ENCODE assay signal across 28 cellular contexts in the genomic region with DNA sequence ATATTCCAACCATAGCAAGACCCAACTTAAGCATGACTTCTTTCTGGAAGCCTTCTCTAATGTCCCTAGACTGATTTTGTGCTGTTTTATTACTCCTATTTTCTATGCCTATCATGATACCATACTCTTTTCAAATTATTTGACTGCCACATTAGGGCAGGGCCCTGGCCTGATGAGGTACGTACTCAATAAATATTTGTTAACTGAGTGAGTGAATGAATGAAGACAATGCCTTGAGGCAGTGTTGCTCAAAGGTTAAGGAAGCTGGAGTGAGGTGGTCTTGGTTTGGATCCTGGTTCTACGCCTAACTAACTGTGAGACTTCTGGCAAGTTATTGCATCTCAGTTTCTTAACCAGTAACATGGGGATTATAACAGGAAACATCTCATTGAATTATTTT.
"Had no signal": no experiment of that assay in that cellular context is flagged by ENCODE, and none has a peak within 500 bp of the region (broad histone marks: within the 10 kb centered on the region; RNA-seq: fewer than 3 reads in every experiment).

No MANE protein-coding gene starts in this region.

- H2AFZ ChIP-seq: neural progenitor cell, parathyroid adenoma had no signal

- H3K4me1 ChIP-seq: colonic mucosa, neural progenitor cell, parathyroid adenoma had no signal

- H3K9me3 Mint-ChIP-seq: dendritic cell treated with granulocyte-macrophage colony-stimulating factor and Interleukin-4, amounts not matched to agents 40 ng/mL and 50 ng/mL, for 4 days; neural progenitor cell had no signal

- H3K4me2 ChIP-seq: neural progenitor cell had no signal

- H3K27me3 Mint-ChIP-seq: stimulated activated naive CD8-positive, alpha-beta T cell treated with anti-CD3 and anti-CD28 coated beads, Interleukin-15, amount 100 ng/mL, for 72 hours; type B pancreatic cell had no signal

- H3K4me1 Mint-ChIP-seq: endodermal cell; naive thymus-derived CD4-positive, alpha-beta T cell; nephron; neural progenitor cell had no signal

- H3K36me3 Mint-ChIP-seq: neural progenitor cell, type B pancreatic cell had no signal

- H3K36me3 ChIP-seq: colonic mucosa, esophagus squamous epithelium, neural progenitor cell, right lobe of liver, suprapubic skin had no signal

- H3K27me3 ChIP-seq: colonic mucosa, esophagus squamous epithelium, neural progenitor cell, right lobe of liver, suprapubic skin had no signal

- H3K27ac ChIP-seq: colonic mucosa, neural progenitor cell, parathyroid adenoma, right lobe of liver had no signal

- H3K27ac Mint-ChIP-seq: dendritic cell treated with granulocyte-macrophage colony-stimulating factor and Interleukin-4, amounts not matched to agents 40 ng/mL and 50 ng/mL, for 4 days; endodermal cell; naive thymus-derived CD4-positive, alpha-beta T cell; nephron; neural progenitor cell; progenitor cell of endocrine pancreas had no signal

- FAIRE-seq: frontal cortex, kidney, small intestine had no signal

- H3K9ac ChIP-seq: neural progenitor cell, parathyroid adenoma had no signal

- H3K79me2 ChIP-seq: parathyroid adenoma had no signal

- ATAC-seq: left lobe of liver; naive thymus-derived CD4-positive, alpha-beta T cell; right lobe of liver; stimulated activated naive CD8-positive, alpha-beta T cell treated with anti-CD3 and anti-CD28 coated beads, Interleukin-15, amount 100 ng/mL, for 72 hours had no signal

- H3K4me3 ChIP-seq: colonic mucosa, esophagus squamous epithelium, lung, neural progenitor cell, right lobe of liver, suprapubic skin had no signal

- H3K4me3 Mint-ChIP-seq: dendritic cell treated with granulocyte-macrophage colony-stimulating factor and Interleukin-4, amounts not matched to agents 40 ng/mL and 50 ng/mL, for 4 days; endodermal cell; naive thymus-derived CD4-positive, alpha-beta T cell; nephron; neural progenitor cell; stimulated activated naive CD8-positive, alpha-beta T cell treated with anti-CD3 and anti-CD28 coated beads, Interleukin-15, amount 100 ng/mL, for 72 hours; type B pancreatic cell had no signal

- H3K9me3 ChIP-seq: colonic mucosa, esophagus squamous epithelium, right lobe of liver, suprapubic skin had no signal

- DNase-seq: colonic mucosa; effector CD8-positive, alpha-beta T cell; endodermal cell; erythroblast; esophagus squamous epithelium; hypothalamus; kidney; mesendoderm; midbrain; naive thymus-derived CD4-positive, alpha-beta T cell; right lobe of liver; small intestine; stimulated activated CD4-positive, alpha-beta T cell treated with anti-CD3 and anti-CD28 coated beads, Interleukin-12 subunit alpha, Interleukin-12 subunit beta, amount 100 ng/mL, for 4 hours; stimulated activated CD4-positive, alpha-beta T cell treated with anti-CD3 and anti-CD28 coated beads, Interleukin-1b, Interleukin-23, amount 100 ng/mL, for 48 hours; stimulated activated CD4-positive, alpha-beta T cell treated with anti-CD3 and anti-CD28 coated beads, Interleukin-4, amount 100 ng/mL, for 1 hour; stimulated activated CD8-positive, alpha-beta memory T cell treated with anti-CD3 and anti-CD28 coated beads, Interleukin-4, amount 100 ng/mL, for 48 hours; stimulated activated naive CD4-positive, alpha-beta T cell; stimulated activated naive CD8-positive, alpha-beta T cell treated with anti-CD3 and anti-CD28 coated beads, Interleukin-15, amount 100 ng/mL, for 72 hours had no signal
